Comparison of ENCODE assay signal across 1 cellular context in the genomic region with DNA sequence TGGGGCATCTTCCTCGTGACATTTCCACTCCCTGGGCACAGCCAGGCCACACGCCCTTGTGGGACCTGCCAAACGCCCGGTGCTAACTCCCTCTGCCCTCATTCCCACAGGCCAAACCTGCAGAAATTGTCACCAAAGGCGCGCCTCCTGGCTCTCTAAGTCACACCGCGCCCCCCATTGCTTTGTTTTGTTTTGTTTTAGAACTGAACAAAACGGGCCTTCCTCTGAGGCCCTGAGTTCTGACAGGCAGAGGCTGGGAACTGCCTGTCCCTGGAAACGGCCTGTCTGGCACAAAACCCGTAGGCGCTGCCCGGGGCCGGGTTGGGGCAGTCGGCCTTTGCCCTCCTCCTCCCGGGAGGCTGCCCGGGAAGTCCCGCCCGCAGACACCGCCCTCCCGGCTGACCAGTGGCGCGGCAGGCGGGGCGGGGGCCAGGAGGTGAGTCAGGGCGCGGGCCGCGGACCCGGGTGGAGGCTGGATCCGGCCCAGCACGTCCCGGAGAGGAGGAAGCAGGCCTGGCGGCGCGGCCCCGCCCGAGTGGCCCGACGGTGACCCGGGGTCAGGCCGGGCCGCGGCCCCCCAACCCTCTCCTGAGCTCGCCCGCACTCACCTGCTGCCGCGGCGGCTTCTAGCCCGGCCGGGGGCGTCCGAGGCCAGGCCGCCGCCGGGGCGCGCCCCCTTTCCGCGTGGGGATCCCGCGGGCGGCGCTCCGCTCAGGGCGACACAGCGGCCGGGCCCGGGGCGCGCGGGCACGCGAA.
TF ChIP-seq lines count a peak whose summit lies in the region.

No MANE protein-coding gene starts in this region.

TF ChIP-seq in HepG2, 621 proteins besides CTCF, POLR2A, EP300 and RAD21 (continued from another document and continues in another):
- TF ChIP-seq, protein P1, sequence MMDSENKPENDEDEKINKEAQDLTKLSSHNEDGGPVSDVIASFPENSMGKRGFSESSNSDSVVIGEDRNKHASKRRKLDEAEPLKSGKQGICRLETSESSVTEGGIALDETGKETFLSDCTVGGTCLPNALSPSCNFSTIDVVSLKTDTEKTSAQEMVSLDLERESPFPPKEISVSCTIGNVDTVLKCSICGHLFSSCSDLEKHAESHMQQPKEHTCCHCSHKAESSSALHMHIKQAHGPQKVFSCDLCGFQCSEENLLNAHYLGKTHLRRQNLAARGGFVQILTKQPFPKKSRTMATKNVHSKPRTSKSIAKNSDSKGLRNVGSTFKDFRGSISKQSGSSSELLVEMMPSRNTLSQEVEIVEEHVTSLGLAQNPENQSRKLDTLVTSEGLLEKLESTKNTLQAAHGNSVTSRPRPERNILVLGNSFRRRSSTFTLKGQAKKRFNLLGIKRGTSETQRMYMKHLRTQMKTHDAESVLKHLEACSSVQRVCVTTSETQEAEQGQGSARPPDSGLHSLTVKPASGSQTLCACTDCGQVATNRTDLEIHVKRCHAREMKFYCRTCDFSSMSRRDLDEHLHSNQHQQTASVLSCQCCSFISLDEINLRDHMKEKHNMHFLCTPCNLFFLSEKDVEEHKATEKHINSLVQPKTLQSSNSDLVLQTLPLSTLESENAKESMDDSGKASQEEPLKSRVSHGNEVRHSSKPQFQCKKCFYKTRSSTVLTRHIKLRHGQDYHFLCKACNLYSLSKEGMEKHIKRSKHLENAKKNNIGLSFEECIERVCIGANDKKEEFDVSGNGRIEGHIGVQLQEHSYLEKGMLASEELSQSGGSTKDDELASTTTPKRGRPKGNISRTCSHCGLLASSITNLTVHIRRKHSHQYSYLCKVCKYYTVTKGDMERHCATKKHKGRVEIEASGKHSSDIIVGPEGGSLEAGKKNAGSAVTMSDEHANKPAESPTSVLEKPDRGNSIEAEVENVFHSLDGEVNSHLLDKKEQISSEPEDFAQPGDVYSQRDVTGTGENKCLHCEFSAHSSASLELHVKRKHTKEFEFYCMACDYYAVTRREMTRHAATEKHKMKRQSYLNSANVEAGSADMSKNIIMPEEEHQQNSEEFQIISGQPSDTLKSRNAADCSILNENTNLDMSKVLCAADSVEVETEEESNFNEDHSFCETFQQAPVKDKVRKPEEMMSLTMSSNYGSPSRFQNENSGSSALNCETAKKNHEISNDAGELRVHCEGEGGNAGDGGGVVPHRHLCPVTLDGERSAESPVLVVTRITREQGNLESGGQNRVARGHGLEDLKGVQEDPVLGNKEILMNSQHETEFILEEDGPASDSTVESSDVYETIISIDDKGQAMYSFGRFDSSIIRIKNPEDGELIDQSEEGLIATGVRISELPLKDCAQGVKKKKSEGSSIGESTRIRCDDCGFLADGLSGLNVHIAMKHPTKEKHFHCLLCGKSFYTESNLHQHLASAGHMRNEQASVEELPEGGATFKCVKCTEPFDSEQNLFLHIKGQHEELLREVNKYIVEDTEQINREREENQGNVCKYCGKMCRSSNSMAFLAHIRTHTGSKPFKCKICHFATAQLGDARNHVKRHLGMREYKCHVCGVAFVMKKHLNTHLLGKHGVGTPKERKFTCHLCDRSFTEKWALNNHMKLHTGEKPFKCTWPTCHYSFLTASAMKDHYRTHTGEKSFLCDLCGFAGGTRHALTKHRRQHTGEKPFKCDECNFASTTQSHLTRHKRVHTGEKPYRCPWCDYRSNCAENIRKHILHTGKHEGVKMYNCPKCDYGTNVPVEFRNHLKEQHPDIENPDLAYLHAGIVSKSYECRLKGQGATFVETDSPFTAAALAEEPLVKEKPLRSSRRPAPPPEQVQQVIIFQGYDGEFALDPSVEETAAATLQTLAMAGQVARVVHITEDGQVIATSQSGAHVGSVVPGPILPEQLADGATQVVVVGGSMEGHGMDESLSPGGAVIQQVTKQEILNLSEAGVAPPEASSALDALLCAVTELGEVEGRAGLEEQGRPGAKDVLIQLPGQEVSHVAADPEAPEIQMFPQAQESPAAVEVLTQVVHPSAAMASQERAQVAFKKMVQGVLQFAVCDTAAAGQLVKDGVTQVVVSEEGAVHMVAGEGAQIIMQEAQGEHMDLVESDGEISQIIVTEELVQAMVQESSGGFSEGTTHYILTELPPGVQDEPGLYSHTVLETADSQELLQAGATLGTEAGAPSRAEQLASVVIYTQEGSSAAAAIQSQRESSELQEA (CRISPR knock-in tag; IDR thresholded peaks at IDR 0.05; ENCODE audit: not compliant biosample characterization) = no peak
- TF ChIP-seq, protein P2, sequence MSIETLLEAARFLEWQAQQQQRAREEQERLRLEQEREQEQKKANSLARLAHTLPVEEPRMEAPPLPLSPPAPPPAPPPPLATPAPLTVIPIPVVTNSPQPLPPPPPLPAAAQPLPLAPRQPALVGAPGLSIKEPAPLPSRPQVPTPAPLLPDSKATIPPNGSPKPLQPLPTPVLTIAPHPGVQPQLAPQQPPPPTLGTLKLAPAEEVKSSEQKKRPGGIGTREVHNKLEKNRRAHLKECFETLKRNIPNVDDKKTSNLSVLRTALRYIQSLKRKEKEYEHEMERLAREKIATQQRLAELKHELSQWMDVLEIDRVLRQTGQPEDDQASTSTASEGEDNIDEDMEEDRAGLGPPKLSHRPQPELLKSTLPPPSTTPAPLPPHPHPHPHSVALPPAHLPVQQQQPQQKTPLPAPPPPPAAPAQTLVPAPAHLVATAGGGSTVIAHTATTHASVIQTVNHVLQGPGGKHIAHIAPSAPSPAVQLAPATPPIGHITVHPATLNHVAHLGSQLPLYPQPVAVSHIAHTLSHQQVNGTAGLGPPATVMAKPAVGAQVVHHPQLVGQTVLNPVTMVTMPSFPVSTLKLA (IDR thresholded peaks at IDR 0.05) = no peak
- TF ChIP-seq KAT8 (CRISPR knock-in tag; IDR thresholded peaks at IDR 0.05) = peak; percentile 48; the same call in 1 of the 2 replicates
- TF ChIP-seq ZNF24 (IDR thresholded peaks at IDR 0.05) = no peak
- TF ChIP-seq ZNF607 (CRISPR knock-in tag; IDR thresholded peaks at IDR 0.05; ENCODE audit: borderline replicate concordance) = peak; percentile 87
- TF ChIP-seq ZNF333 (CRISPR knock-in tag; IDR thresholded peaks at IDR 0.05; ENCODE audit: borderline replicate concordance) = no peak
- TF ChIP-seq, protein P3, sequence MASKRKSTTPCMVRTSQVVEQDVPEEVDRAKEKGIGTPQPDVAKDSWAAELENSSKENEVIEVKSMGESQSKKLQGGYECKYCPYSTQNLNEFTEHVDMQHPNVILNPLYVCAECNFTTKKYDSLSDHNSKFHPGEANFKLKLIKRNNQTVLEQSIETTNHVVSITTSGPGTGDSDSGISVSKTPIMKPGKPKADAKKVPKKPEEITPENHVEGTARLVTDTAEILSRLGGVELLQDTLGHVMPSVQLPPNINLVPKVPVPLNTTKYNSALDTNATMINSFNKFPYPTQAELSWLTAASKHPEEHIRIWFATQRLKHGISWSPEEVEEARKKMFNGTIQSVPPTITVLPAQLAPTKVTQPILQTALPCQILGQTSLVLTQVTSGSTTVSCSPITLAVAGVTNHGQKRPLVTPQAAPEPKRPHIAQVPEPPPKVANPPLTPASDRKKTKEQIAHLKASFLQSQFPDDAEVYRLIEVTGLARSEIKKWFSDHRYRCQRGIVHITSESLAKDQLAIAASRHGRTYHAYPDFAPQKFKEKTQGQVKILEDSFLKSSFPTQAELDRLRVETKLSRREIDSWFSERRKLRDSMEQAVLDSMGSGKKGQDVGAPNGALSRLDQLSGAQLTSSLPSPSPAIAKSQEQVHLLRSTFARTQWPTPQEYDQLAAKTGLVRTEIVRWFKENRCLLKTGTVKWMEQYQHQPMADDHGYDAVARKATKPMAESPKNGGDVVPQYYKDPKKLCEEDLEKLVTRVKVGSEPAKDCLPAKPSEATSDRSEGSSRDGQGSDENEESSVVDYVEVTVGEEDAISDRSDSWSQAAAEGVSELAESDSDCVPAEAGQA (IDR thresholded peaks at IDR 0.05; ENCODE audit: low read depth) = peak; percentile 33; the same call in 1 of the 2 replicates
- TF ChIP-seq, protein P3 (CRISPR knock-in tag; IDR thresholded peaks at IDR 0.05; ENCODE audit: borderline replicate concordance) = no peak
- TF ChIP-seq ZNF446 (CRISPR knock-in tag; IDR thresholded peaks at IDR 0.05) = peak; percentile 84
- TF ChIP-seq, protein P4, sequence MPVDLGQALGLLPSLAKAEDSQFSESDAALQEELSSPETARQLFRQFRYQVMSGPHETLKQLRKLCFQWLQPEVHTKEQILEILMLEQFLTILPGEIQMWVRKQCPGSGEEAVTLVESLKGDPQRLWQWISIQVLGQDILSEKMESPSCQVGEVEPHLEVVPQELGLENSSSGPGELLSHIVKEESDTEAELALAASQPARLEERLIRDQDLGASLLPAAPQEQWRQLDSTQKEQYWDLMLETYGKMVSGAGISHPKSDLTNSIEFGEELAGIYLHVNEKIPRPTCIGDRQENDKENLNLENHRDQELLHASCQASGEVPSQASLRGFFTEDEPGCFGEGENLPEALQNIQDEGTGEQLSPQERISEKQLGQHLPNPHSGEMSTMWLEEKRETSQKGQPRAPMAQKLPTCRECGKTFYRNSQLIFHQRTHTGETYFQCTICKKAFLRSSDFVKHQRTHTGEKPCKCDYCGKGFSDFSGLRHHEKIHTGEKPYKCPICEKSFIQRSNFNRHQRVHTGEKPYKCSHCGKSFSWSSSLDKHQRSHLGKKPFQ (CRISPR knock-in tag; IDR thresholded peaks at IDR 0.05; ENCODE audit: insufficient replicate concordance) = no peak
- peak; percentile 76 for TF ChIP-seq ZNF274 (CRISPR knock-in tag; IDR thresholded peaks at IDR 0.05)
- TF ChIP-seq, protein P5, sequence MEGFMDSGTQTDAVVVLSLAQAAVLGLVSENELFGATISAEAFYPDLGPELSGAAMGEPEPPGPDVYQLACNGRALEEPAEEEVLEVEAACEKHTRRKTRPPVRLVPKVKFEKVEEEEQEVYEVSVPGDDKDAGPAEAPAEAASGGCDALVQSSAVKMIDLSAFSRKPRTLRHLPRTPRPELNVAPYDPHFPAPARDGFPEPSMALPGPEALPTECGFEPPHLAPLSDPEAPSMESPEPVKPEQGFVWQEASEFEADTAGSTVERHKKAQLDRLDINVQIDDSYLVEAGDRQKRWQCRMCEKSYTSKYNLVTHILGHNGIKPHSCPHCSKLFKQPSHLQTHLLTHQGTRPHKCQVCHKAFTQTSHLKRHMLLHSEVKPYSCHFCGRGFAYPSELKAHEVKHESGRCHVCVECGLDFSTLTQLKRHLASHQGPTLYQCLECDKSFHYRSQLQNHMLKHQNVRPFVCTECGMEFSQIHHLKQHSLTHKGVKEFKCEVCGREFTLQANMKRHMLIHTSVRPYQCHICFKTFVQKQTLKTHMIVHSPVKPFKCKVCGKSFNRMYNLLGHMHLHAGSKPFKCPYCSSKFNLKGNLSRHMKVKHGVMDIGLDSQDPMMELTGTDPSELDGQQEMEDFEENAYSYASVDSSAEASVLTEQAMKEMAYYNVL (CRISPR knock-in tag; IDR thresholded peaks at IDR 0.05; ENCODE audit: borderline replicate concordance) = peak; percentile 71; the same call in 1 of the 2 replicates
- peak; percentile 83 for TF ChIP-seq BORCS8-MEF2B (CRISPR knock-in tag; IDR thresholded peaks at IDR 0.05)
- no peak for TF ChIP-seq ZNF510 (CRISPR knock-in tag; IDR thresholded peaks at IDR 0.05; ENCODE audit: low read depth)
- 0 out of 2 replicates have a peak, but pooled peaks have one; percentile 35 for TF ChIP-seq ETV6 (CRISPR knock-in tag; conservative IDR thresholded peaks at IDR 0.05)
- TF ChIP-seq ZSCAN31 (CRISPR knock-in tag; IDR thresholded peaks at IDR 0.05; ENCODE audit: low read depth) = 0 out of 2 replicates have a peak, but pooled peaks have one; percentile 27
- TF ChIP-seq, protein P6, sequence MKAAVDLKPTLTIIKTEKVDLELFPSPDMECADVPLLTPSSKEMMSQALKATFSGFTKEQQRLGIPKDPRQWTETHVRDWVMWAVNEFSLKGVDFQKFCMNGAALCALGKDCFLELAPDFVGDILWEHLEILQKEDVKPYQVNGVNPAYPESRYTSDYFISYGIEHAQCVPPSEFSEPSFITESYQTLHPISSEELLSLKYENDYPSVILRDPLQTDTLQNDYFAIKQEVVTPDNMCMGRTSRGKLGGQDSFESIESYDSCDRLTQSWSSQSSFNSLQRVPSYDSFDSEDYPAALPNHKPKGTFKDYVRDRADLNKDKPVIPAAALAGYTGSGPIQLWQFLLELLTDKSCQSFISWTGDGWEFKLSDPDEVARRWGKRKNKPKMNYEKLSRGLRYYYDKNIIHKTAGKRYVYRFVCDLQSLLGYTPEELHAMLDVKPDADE (CRISPR knock-in tag; IDR thresholded peaks at IDR 0.05) = no peak
- TF ChIP-seq, protein P7, sequence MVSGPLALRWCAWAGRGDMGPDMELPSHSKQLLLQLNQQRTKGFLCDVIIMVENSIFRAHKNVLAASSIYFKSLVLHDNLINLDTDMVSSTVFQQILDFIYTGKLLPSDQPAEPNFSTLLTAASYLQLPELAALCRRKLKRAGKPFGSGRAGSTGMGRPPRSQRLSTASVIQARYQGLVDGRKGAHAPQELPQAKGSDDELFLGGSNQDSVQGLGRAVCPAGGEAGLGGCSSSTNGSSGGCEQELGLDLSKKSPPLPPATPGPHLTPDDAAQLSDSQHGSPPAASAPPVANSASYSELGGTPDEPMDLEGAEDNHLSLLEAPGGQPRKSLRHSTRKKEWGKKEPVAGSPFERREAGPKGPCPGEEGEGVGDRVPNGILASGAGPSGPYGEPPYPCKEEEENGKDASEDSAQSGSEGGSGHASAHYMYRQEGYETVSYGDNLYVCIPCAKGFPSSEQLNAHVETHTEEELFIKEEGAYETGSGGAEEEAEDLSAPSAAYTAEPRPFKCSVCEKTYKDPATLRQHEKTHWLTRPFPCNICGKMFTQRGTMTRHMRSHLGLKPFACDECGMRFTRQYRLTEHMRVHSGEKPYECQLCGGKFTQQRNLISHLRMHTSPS (CRISPR knock-in tag; IDR thresholded peaks at IDR 0.05; ENCODE audit: low read depth) = peak; percentile 90
- no peak for TF ChIP-seq ZNF234 (CRISPR knock-in tag; conservative IDR thresholded peaks at IDR 0.05)
- TF ChIP-seq ZNF225 (CRISPR knock-in tag; IDR thresholded peaks at IDR 0.05) = peak; percentile 58; the same call in 1 of the 2 replicates
